Comparison of ENCODE assay signal across 8 cellular contexts in the genomic region with DNA sequence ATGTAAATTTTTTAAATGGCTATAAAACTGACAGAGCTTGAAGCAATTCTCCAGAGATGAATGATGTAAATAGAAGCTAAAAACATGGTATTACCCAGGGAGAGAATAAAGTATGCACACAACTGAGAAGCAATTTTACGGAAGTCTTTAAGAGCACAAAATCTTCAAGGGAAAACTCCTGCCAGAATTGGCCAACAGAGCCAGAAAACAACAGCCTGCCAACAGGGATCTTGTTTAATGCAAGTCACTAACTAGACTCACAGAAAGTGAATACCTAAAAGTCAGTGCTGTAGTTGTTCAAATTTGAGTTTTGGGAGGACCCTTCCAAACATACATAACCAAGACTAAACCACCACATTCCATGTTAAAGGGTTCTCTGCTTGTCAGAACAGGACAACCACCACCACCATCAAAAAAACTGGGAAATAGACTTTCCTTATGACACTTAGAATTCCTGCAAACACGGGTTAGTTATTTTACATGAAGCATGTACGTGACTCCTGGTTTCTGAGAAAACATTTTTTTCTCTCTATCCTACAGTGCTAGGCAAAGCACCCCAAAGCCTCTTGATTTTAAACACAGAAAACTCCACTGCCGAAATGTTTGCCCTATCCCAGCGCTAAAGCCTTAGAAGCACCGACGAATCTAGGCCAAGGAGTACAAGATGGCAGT. TPM values are rescaled to one million over a fixed set of nuclear protein-coding genes. Genes with fewer than 3 reads are reported as not detected.
DNase-seq lines count a peak whose midpoint lies in the region; ATAC-seq and TF ChIP-seq lines count a peak whose summit lies in the region.

No MANE protein-coding gene starts in this region.

- peak; percentile 52 for DNase-seq in CD1c-positive myeloid dendritic cell (ENCODE audit: extremely low spot score)
- DNase-seq in astrocyte of the spinal cord (ENCODE audit: low read depth, low spot score), result peak; percentile 32
- no peak for DNase-seq in right lobe of liver
- peak in 1 of 2 donors; percentile 40 for DNase-seq in tibial artery
- DNase-seq in COLO668 (lab: John Stamatoyannopoulos, UW; ENCODE audit: unreplicated experiment), result no peak

- no peaks in the 10 kb centered on the region for H3K9me3 ChIP-seq in KOPT-K1 (ENCODE audit: insufficient read depth, low read length, poor library complexity, severe bottlenecking)
- H3K9me3 ChIP-seq in right lobe of liver, result peaks cover 0 to 2% (median 0%) of the 10 kb centered on the region in 4 donors
- no peaks in the 10 kb centered on the region for H3K9me3 ChIP-seq in tibial artery

- intact Hi-C loops in right lobe of liver (cut with DNase I) (no loop called here), tibial artery (cut with DNase I; ENCODE audit: low total_unique reads) (no loop called here)

- H3K36me3 ChIP-seq in KOPT-K1 (ENCODE audit: insufficient read depth, low read length) (no peaks in the 10 kb centered on the region), right lobe of liver (no peaks in the 10 kb centered on the region), tibial artery (no peaks in the 10 kb centered on the region)

- 3% methylated on average over 7 of the region's 7 CpGs for WGBS in right lobe of liver (ENCODE audit: insufficient coverage, low coverage, low lambda C conversion rate, missing lambda C conversion rate)

- peaks cover 3 to 33% (median 9%) of the 10 kb centered on the region in 4 donors for H3K4me1 ChIP-seq in right lobe of liver
- peaks cover 0 to 47% (median 21%) of the 10 kb centered on the region in 4 donors for H3K4me1 ChIP-seq in tibial artery

- TF ChIP-seq CTCF in astrocyte of the spinal cord (IDR thresholded peaks at IDR 0.05; ENCODE audit: low read depth, low read length), result no peak
- no peak for TF ChIP-seq CTCF in right lobe of liver (IDR thresholded peaks at IDR 0.05)
- TF ChIP-seq CTCF in tibial artery (IDR thresholded peaks at IDR 0.05), result no peak

- H3K27ac ChIP-seq in KOPT-K1 (ENCODE audit: low read depth, low read length, poor library complexity, severe bottlenecking), result peak overlapping the region; percentile 71
- H3K27ac ChIP-seq in right lobe of liver, result peak overlapping the region; percentile 82 to 86 (median 86)
- peak overlapping the region; percentile 92 to 97 for H3K27ac ChIP-seq in tibial artery

- peak overlapping the region; percentile 76 for H3K4me3 ChIP-seq in astrocyte of the spinal cord (ENCODE audit: low read depth, low read length)
- peak overlapping the region; percentile 72 to 79 (median 73) for H3K4me3 ChIP-seq in right lobe of liver
- H3K4me3 ChIP-seq in tibial artery, result peak overlapping the region; percentile 70 to 94

- H3K27me3 ChIP-seq in right lobe of liver, result no peaks in the 10 kb centered on the region
- H3K27me3 ChIP-seq in tibial artery, result no peaks in the 10 kb centered on the region

- TF ChIP-seq POLR2A in right lobe of liver (IDR thresholded peaks at IDR 0.05), result no peak

- in situ Hi-C loops in astrocyte of the spinal cord (cut with HindIII; ENCODE audit: low sequenced_read_pairs), result no loop called here

- ATAC-seq in right lobe of liver, result no peak
- no peak for ATAC-seq in HG02610 (IDR thresholded peaks at IDR 0.05; ENCODE audit: unreplicated experiment)
- no peak for ATAC-seq in GM21390 (IDR thresholded peaks at IDR 0.05; ENCODE audit: unreplicated experiment)

RNA-seq across cellular contexts. Expression of a gene that starts 1.6 kb away (rescaled TPM):
- total RNA-seq in right lobe of liver, result 10 to 100 TPM; 23.2 to 30.9 (median 28.6) TPM

Comparison
In these comparisons a context has a peak if more than half of its experiments do, and no peak if none do; other contexts are left out.
1. DNase-seq: peak in CD1c-positive myeloid dendritic cell (single experiment) and astrocyte of the spinal cord (single experiment); none in right lobe of liver (0 of 3) and COLO668 (single experiment).
2. Peak in every context shown above with its lines, with median percentiles within 50 percentile points of each other: H3K27ac ChIP-seq and H3K4me3 ChIP-seq.